9 cellular contexts compared by ENCODE assay signal in genomic region chr7:44103566-44103940, GRCh38. TPM values are rescaled to one million over a fixed set of nuclear protein-coding genes. Genes with fewer than 3 reads are reported as not detected.
DNase-seq lines count a peak whose midpoint lies in the region; ATAC-seq and TF ChIP-seq lines count a peak whose summit lies in the region.
"Had no signal": no experiment of that assay in that cellular context is flagged by ENCODE, and none has a peak within 500 bp of the region (broad histone marks: within the 10 kb centered on the region; RNA-seq: fewer than 3 reads in every experiment).

No MANE protein-coding gene starts in this region.

- intact Hi-C loops in natural killer cell (cut with micrococcal nuclease): no loop called here

- TF ChIP-seq CTCF in coronary artery (IDR thresholded peaks at IDR 0.05): no peak
- no peak for TF ChIP-seq CTCF in natural killer cell (IDR thresholded peaks at IDR 0.05)
- TF ChIP-seq CTCF in type B pancreatic cell (conservative IDR thresholded peaks at IDR 0.05): no peak

- peaks cover 61% of the 10 kb centered on the region for H3K27me3 Mint-ChIP-seq in activated naive CD4-positive, alpha-beta T cell treated with anti-CD3 and anti-CD28 coated beads, Interleukin-2, amount 10 ng/mL, durations not matched to agents 7 days and 5 days
- H3K27me3 Mint-ChIP-seq in natural killer cell (ENCODE audit: low read depth in 2 of 2) (peaks cover 0 to 14% of the 10 kb centered on the region in 2 donors), type B pancreatic cell (peaks cover 27% of the 10 kb centered on the region)

- H3K4me3 Mint-ChIP-seq in activated naive CD4-positive, alpha-beta T cell treated with anti-CD3 and anti-CD28 coated beads, Interleukin-2, amount 10 ng/mL, durations not matched to agents 7 days and 5 days: peak overlapping the region; percentile 47
- peak overlapping the region; percentile 49 for H3K4me3 Mint-ChIP-seq in natural killer cell
- peak overlapping the region; percentile 81 for H3K4me3 Mint-ChIP-seq in type B pancreatic cell

- no peak for ATAC-seq in activated naive CD4-positive, alpha-beta T cell treated with anti-CD3 and anti-CD28 coated beads, Interleukin-2, amount 50 U/mL, for 72 hours
- ATAC-seq in natural killer cell (no peak), HG03159 (IDR thresholded peaks at IDR 0.05; ENCODE audit: unreplicated experiment) (no peak)

- no peak overlapping the region for H3K27ac Mint-ChIP-seq in activated naive CD4-positive, alpha-beta T cell treated with anti-CD3 and anti-CD28 coated beads, Interleukin-2, amount 10 ng/mL, durations not matched to agents 7 days and 5 days
- no peak overlapping the region for H3K27ac Mint-ChIP-seq in activated naive CD4-positive, alpha-beta T cell treated with anti-CD3 and anti-CD28 coated beads, Interleukin-2, amount 50 U/mL, for 72 hours
- H3K27ac Mint-ChIP-seq in natural killer cell: peak overlapping the region in 1 of 2 donors; percentile 11
- H3K27ac Mint-ChIP-seq in type B pancreatic cell: no peak overlapping the region

- H3K4me1 Mint-ChIP-seq in activated naive CD4-positive, alpha-beta T cell treated with anti-CD3 and anti-CD28 coated beads, Interleukin-2, amount 10 ng/mL, durations not matched to agents 7 days and 5 days: peaks cover 3% of the 10 kb centered on the region
- peaks cover 7 to 12% of the 10 kb centered on the region in 2 donors for H3K4me1 Mint-ChIP-seq in natural killer cell
- peaks cover 24% of the 10 kb centered on the region for H3K4me1 Mint-ChIP-seq in type B pancreatic cell (ENCODE audit: unreplicated experiment)

- peak overlapping the region; percentile 80 for H3K4me3 ChIP-seq in coronary artery

- H3K36me3 Mint-ChIP-seq in activated naive CD4-positive, alpha-beta T cell treated with anti-CD3 and anti-CD28 coated beads, Interleukin-2, amount 10 ng/mL, durations not matched to agents 7 days and 5 days: no peaks in the 10 kb centered on the region
- H3K36me3 Mint-ChIP-seq in activated naive CD4-positive, alpha-beta T cell treated with anti-CD3 and anti-CD28 coated beads, Interleukin-2, amount 50 U/mL, for 72 hours: no peaks in the 10 kb centered on the region
- H3K36me3 Mint-ChIP-seq in natural killer cell: no peaks in the 10 kb centered on the region
- no peaks in the 10 kb centered on the region for H3K36me3 Mint-ChIP-seq in type B pancreatic cell

- no peaks in the 10 kb centered on the region for H3K9me3 Mint-ChIP-seq in activated naive CD4-positive, alpha-beta T cell treated with anti-CD3 and anti-CD28 coated beads, Interleukin-2, amount 10 ng/mL, durations not matched to agents 7 days and 5 days
- no peaks in the 10 kb centered on the region for H3K9me3 Mint-ChIP-seq in activated naive CD4-positive, alpha-beta T cell treated with anti-CD3 and anti-CD28 coated beads, Interleukin-2, amount 50 U/mL, for 72 hours
- H3K9me3 Mint-ChIP-seq in natural killer cell (no peaks in the 10 kb centered on the region), type B pancreatic cell (no peaks in the 10 kb centered on the region)

- no peak for DNase-seq in activated naive CD4-positive, alpha-beta T cell treated with anti-CD3 and anti-CD28 coated beads, Interleukin-2, amount 10 ng/mL, durations not matched to agents 7 days and 5 days
- DNase-seq in activated naive CD4-positive, alpha-beta T cell treated with anti-CD3 and anti-CD28 coated beads, Interleukin-2, amount 50 U/mL, for 72 hours (ENCODE audit: low spot score in 2 of 2): no peak
- DNase-seq in coronary artery (ENCODE audit: low spot score): no peak
- no peak for DNase-seq in natural killer cell
- DNase-seq in type B pancreatic cell (ENCODE audit: extremely low spot score, unreplicated experiment): no peak
- DNase-seq in stimulated activated CD4-positive, alpha-beta T cell treated with anti-CD3 and anti-CD28 coated beads, Interleukin-4, amount 100 ng/mL, for 4 hours: no peak
- DNase-seq in NCI-H2081 treated with DMSO at 0.1 percent for 48 hours (lab: John Stamatoyannopoulos, UW): no peak
- DNase-seq: stimulated activated CD8-positive, alpha-beta memory T cell treated with anti-CD3 and anti-CD28 coated beads, Interleukin-4, amount 100 ng/mL, for 48 hours had no signal

- peak overlapping the region; percentile 98 to 99 for H3K27ac ChIP-seq in coronary artery

- CTCF ChIA-PET in activated naive CD4-positive, alpha-beta T cell treated with anti-CD3 and anti-CD28 coated beads, Interleukin-2, amount 10 ng/mL, durations not matched to agents 7 days and 5 days (lab: Charles Lee): no interaction called here

RNA-seq across cellular contexts. Expression of gene AEBP1, which starts 0.6 kb away (rescaled TPM):
- 10 to 100 TPM; 14.6 to 26.9 TPM for total RNA-seq in activated naive CD4-positive, alpha-beta T cell treated with anti-CD3 and anti-CD28 coated beads, Interleukin-2, amount 50 U/mL, for 72 hours
- total RNA-seq in natural killer cell (1 to 10 TPM; 3.3 to 9.0 (median 6.4) TPM), type B pancreatic cell (ENCODE audit: low replicate concordance) (5.0 and 64.1 TPM in 2 replicates)

RNA-seq across cellular contexts. Expression of gene POLD2, which starts 19.8 kb away (rescaled TPM):
- 100 to 1,000 TPM; 129 to 212 TPM for total RNA-seq in activated naive CD4-positive, alpha-beta T cell treated with anti-CD3 and anti-CD28 coated beads, Interleukin-2, amount 50 U/mL, for 72 hours
- total RNA-seq in natural killer cell (10 to 100 TPM; 30.1 to 38.3 (median 38.1) TPM), type B pancreatic cell (ENCODE audit: low replicate concordance) (122 and 142 TPM in 2 replicates)

RNA-seq across cellular contexts. Expression of gene POLM, which starts 21.2 kb away (rescaled TPM):
- 10 to 100 TPM; 35.7 to 37.2 TPM for total RNA-seq in activated naive CD4-positive, alpha-beta T cell treated with anti-CD3 and anti-CD28 coated beads, Interleukin-2, amount 50 U/mL, for 72 hours
- total RNA-seq in natural killer cell: 10 to 100 TPM; 41.7 to 74.1 (median 50.9) TPM
- total RNA-seq in type B pancreatic cell (ENCODE audit: low replicate concordance): 25.2 and 27.2 TPM in 2 replicates

RNA-seq across cellular contexts. Expression of gene MYL7, which starts 37.6 kb away (rescaled TPM):
- not detected for total RNA-seq in activated naive CD4-positive, alpha-beta T cell treated with anti-CD3 and anti-CD28 coated beads, Interleukin-2, amount 50 U/mL, for 72 hours
- total RNA-seq in natural killer cell (not detected), type B pancreatic cell (ENCODE audit: low replicate concordance) (1.6 and 2.5 TPM in 2 replicates)

RNA-seq across cellular contexts. Expression of gene PGAM2, which starts 38.2 kb away (rescaled TPM):
- 1 to 10 TPM in 1 of 2 donors, under 1 TPM in 1; 0.64 to 1.0 TPM for total RNA-seq in activated naive CD4-positive, alpha-beta T cell treated with anti-CD3 and anti-CD28 coated beads, Interleukin-2, amount 50 U/mL, for 72 hours
- total RNA-seq in natural killer cell: 1 to 10 TPM; 1.0 to 1.9 (median 1.5) TPM
- total RNA-seq in type B pancreatic cell (ENCODE audit: low replicate concordance): 0.57 and 0.72 TPM in 2 replicates
